16 cellular contexts compared by ENCODE assay signal in genomic region chr6:107641500-107641931, GRCh38.
DNase-seq lines count a peak whose midpoint lies in the region; ATAC-seq and TF ChIP-seq lines count a peak whose summit lies in the region.
"Had no signal": no experiment of that assay in that cellular context is flagged by ENCODE, and none has a peak within 500 bp of the region (broad histone marks: within the 10 kb centered on the region; RNA-seq: fewer than 3 reads in every experiment).

No MANE protein-coding gene starts in this region.

- 32 to 50% methylated on average over 13 of the region's 13 CpGs for WGBS in body of pancreas, 2 donors

- no peak overlapping the region for H3K4me3 ChIP-seq in body of pancreas
- H3K4me3 ChIP-seq in left lung = no peak overlapping the region

- H3K27ac ChIP-seq in body of pancreas = peak overlapping the region in 2 of 4 donors; percentile 2
- H3K27ac ChIP-seq in left lung = no peak overlapping the region
- H3K27ac ChIP-seq: parathyroid adenoma had no signal

- H3K4me1 ChIP-seq in body of pancreas = no peaks in the 10 kb centered on the region
- H3K4me1 ChIP-seq in left lung = peaks cover 0 to 27% of the 10 kb centered on the region in 2 donors

- H3K27me3 Mint-ChIP-seq in stimulated activated naive B cell treated with anti-CD40 and anti-IgM and Interleukin-4, amounts not matched to agents 10 μg/mL and 1 μg/mL and 100 μg/mL, for 72 hours = peaks cover 0 to under 1% of the 10 kb centered on the region in 2 donors

- H3K36me3 ChIP-seq in body of pancreas (replicated peaks in 1 of 2; ENCODE audit: insufficient read depth in 1 of 2, low read depth in 2 of 2) (no peaks in the 10 kb centered on the region), left lung (no peaks in the 10 kb centered on the region)

- TF ChIP-seq CTCF in body of pancreas (IDR thresholded peaks at IDR 0.05) (no peak), left lung (IDR thresholded peaks at IDR 0.05) (no peak)

- peaks cover 46 to 74% of the 10 kb centered on the region in 2 donors for H3K4me1 Mint-ChIP-seq in stimulated activated naive B cell treated with anti-CD40 and anti-IgM and Interleukin-4, amounts not matched to agents 10 μg/mL and 1 μg/mL and 100 μg/mL, for 72 hours
- H3K4me1 Mint-ChIP-seq: CD4-positive, CD25-positive, alpha-beta regulatory T cell had no signal

- no peaks in the 10 kb centered on the region for H3K9me3 Mint-ChIP-seq in stimulated activated naive B cell treated with anti-CD40 and anti-IgM and Interleukin-4, amounts not matched to agents 10 μg/mL and 1 μg/mL and 100 μg/mL, for 72 hours
- H3K9me3 Mint-ChIP-seq: activated naive CD8-positive, alpha-beta T cell treated with anti-CD3 and anti-CD28 coated beads, Interleukin-2, amount 50 U/mL, for 24 hours; stimulated activated naive CD8-positive, alpha-beta T cell treated with anti-CD3 and anti-CD28 coated beads, Interleukin-15, Interleukin-2, amounts not matched to agents 100 ng/mL and 50 ng/mL, for 24 hours had no signal

- H3K36me3 Mint-ChIP-seq in stimulated activated naive B cell treated with anti-CD40 and anti-IgM and Interleukin-4, amounts not matched to agents 10 μg/mL and 1 μg/mL and 100 μg/mL, for 72 hours = peaks cover 3 to 4% of the 10 kb centered on the region in 2 donors
- H3K36me3 Mint-ChIP-seq: CD4-positive, CD25-positive, alpha-beta regulatory T cell had no signal

- peak overlapping the region in 1 of 2 donors; percentile 10 for H3K4me3 Mint-ChIP-seq in stimulated activated naive B cell treated with anti-CD40 and anti-IgM and Interleukin-4, amounts not matched to agents 10 μg/mL and 1 μg/mL and 100 μg/mL, for 72 hours
- H3K4me3 Mint-ChIP-seq: activated naive CD8-positive, alpha-beta T cell treated with anti-CD3 and anti-CD28 coated beads, Interleukin-2, amount 50 U/mL, for 24 hours; CD4-positive, CD25-positive, alpha-beta regulatory T cell; stimulated activated naive CD8-positive, alpha-beta T cell treated with anti-CD3 and anti-CD28 coated beads, Interleukin-15, Interleukin-2, amounts not matched to agents 100 ng/mL and 50 ng/mL, for 24 hours had no signal

- no peak for TF ChIP-seq EP300 in Ishikawa (IDR thresholded peaks at IDR 0.05; ENCODE audit: borderline replicate concordance)

- intact Hi-C loops in body of pancreas (cut with DNase I) (no loop called here), left lung (cut with DNase I) (no loop called here)

- DNase-seq in body of pancreas = peak in 3 of 4 donors; percentile 57 to 69 (median 60)
- peak; percentile 77 to 81 for DNase-seq in left lung
- DNase-seq in stimulated activated naive B cell treated with anti-CD40 and anti-IgM and Interleukin-4, amounts not matched to agents 10 μg/mL and 1 μg/mL and 100 μg/mL, for 72 hours = no peak
- no peak for DNase-seq in GM19240 (ENCODE audit: insufficient read length, low spot score)
- no peak for DNase-seq in NCI-H1436 treated with DMSO at 0.1 percent for 48 hours (lab: John Stamatoyannopoulos, UW)
- DNase-seq in activated CD4-positive, alpha-beta T cell treated with anti-CD3 and anti-CD28 coated beads for 4 hours = no peak
- DNase-seq: activated CD8-positive, alpha-beta memory T cell treated with anti-CD3 and anti-CD28 coated beads, Interleukin-2, amount 50 U/mL, for 4 hours; activated naive CD8-positive, alpha-beta T cell treated with anti-CD3 and anti-CD28 coated beads, Interleukin-2, amount 50 U/mL, for 24 hours; CD4-positive, CD25-positive, alpha-beta regulatory T cell; NCI-H1105 treated with DMSO at 0.1 percent for 48 hours; NCI-H69; SHP77; stimulated activated CD4-positive, alpha-beta T cell treated with anti-CD3 and anti-CD28 coated beads, Interleukin-4, amount 100 ng/mL, for 4 hours had no signal

- H3K9me3 ChIP-seq in body of pancreas (no peaks in the 10 kb centered on the region), left lung (no peaks in the 10 kb centered on the region)

- TF ChIP-seq POLR2A in body of pancreas (IDR thresholded peaks at IDR 0.05) = no peak

- ATAC-seq in body of pancreas (peak; percentile 63), left lung (peak; percentile 93)
- no peak for ATAC-seq in stimulated activated naive B cell treated with anti-CD40 and anti-IgM and Interleukin-4, amounts not matched to agents 10 μg/mL and 1 μg/mL and 100 μg/mL, for 72 hours (replicated peaks)
- ATAC-seq: activated naive CD8-positive, alpha-beta T cell treated with anti-CD3 and anti-CD28 coated beads, Interleukin-2, amount 50 U/mL, for 24 hours had no signal

- peak overlapping the region; percentile 25 for H3K27ac Mint-ChIP-seq in stimulated activated naive B cell treated with anti-CD40 and anti-IgM and Interleukin-4, amounts not matched to agents 10 μg/mL and 1 μg/mL and 100 μg/mL, for 72 hours
- H3K27ac Mint-ChIP-seq: activated naive CD8-positive, alpha-beta T cell treated with anti-CD3 and anti-CD28 coated beads, Interleukin-2, amount 50 U/mL, for 24 hours; stimulated activated naive CD8-positive, alpha-beta T cell treated with anti-CD3 and anti-CD28 coated beads, Interleukin-15, Interleukin-2, amounts not matched to agents 100 ng/mL and 50 ng/mL, for 24 hours had no signal

- TF ChIP-seq RAD21 in Ishikawa (IDR thresholded peaks at IDR 0.05; ENCODE audit: low read depth) = 0 out of 2 replicates have a peak, but pooled peaks have one; percentile 10

- H3K27me3 ChIP-seq in body of pancreas (no peaks in the 10 kb centered on the region), left lung (peaks cover 0 to 2% of the 10 kb centered on the region in 2 donors)

TF ChIP-seq in Ishikawa, 13 proteins besides CTCF, POLR2A, EP300 and RAD21:
- TF ChIP-seq NFIC (IDR thresholded peaks at IDR 0.05) = peak; percentile 50
- no peak for TF ChIP-seq ZBTB7A (IDR thresholded peaks at IDR 0.05; ENCODE audit: low read depth)
- peak; percentile 47; the same call in 1 of the 2 replicates for TF ChIP-seq YY1 (IDR thresholded peaks at IDR 0.05; ENCODE audit: low read depth)

Comparison
In these comparisons a context has a peak if more than half of its experiments do, and no peak if none do; other contexts are left out.
1. ATAC-seq: peak in body of pancreas (single experiment) and left lung (single experiment); none in stimulated activated naive B cell treated with anti-CD40 and anti-IgM and Interleukin-4, amounts not matched to agents 10 μg/mL and 1 μg/mL and 100 μg/mL, for 72 hours (0 of 2).
2. DNase-seq: peak in body of pancreas (3 of 4) and left lung (2 of 2); none in stimulated activated naive B cell treated with anti-CD40 and anti-IgM and Interleukin-4, amounts not matched to agents 10 μg/mL and 1 μg/mL and 100 μg/mL, for 72 hours (single experiment), GM19240 (single experiment), NCI-H1436 treated with DMSO at 0.1 percent for 48 hours (single experiment) and activated CD4-positive, alpha-beta T cell treated with anti-CD3 and anti-CD28 coated beads for 4 hours (0 of 2).